Comparison of ENCODE assay signal across 1 cellular context in the genomic region with DNA sequence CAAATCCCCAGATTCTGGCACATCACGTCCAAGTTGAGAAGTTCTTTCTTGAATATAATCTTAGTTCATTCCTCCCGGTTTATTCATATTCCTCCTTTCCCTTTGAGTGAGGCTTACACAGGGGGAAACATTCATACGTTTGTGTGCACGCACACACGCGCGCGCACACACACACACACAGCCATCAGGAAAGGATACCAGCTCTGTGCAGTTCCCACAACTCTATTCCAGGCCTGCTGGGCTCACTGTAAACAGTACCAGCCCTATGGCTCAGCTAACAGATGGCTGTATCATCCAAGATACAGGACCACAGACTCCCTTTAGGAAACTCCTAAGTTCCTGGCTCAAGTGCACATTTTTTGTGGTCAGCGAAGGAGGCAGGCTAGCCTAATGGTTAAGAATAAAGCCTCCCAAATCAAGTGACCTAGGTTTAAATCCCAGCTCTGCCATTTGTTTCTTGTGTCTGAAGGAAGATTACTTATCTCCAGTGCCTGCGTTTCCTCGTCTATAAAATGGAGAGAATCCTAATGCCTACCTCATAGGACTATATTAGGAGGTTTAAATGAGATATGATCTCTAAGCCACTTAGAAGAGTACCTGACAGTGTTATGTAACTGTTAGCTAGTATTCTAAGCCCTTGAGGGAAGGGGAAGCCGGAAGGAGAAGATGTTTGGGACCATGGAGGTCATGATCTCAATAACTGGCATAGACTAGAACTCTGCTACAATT.
TF ChIP-seq lines count a peak whose summit lies in the region.

No MANE protein-coding gene starts in this region.

TF ChIP-seq in HepG2, 621 proteins besides CTCF, POLR2A, EP300 and RAD21:
- TF ChIP-seq, protein P1, sequence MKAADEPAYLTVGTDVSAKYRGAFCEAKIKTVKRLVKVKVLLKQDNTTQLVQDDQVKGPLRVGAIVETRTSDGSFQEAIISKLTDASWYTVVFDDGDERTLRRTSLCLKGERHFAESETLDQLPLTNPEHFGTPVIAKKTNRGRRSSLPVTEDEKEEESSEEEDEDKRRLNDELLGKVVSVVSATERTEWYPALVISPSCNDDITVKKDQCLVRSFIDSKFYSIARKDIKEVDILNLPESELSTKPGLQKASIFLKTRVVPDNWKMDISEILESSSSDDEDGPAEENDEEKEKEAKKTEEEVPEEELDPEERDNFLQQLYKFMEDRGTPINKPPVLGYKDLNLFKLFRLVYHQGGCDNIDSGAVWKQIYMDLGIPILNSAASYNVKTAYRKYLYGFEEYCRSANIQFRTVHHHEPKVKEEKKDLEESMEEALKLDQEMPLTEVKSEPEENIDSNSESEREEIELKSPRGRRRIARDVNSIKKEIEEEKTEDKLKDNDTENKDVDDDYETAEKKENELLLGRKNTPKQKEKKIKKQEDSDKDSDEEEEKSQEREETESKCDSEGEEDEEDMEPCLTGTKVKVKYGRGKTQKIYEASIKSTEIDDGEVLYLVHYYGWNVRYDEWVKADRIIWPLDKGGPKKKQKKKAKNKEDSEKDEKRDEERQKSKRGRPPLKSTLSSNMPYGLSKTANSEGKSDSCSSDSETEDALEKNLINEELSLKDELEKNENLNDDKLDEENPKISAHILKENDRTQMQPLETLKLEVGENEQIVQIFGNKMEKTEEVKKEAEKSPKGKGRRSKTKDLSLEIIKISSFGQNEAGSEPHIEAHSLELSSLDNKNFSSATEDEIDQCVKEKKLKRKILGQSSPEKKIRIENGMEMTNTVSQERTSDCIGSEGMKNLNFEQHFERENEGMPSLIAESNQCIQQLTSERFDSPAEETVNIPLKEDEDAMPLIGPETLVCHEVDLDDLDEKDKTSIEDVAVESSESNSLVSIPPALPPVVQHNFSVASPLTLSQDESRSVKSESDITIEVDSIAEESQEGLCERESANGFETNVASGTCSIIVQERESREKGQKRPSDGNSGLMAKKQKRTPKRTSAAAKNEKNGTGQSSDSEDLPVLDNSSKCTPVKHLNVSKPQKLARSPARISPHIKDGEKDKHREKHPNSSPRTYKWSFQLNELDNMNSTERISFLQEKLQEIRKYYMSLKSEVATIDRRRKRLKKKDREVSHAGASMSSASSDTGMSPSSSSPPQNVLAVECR (CRISPR knock-in tag; IDR thresholded peaks at IDR 0.05; ENCODE audit: borderline replicate concordance): 0 out of 2 replicates have a peak, but pooled peaks have one; percentile 19
- no peak for TF ChIP-seq FOXP1 (IDR thresholded peaks at IDR 0.05)
- TF ChIP-seq FOXP1 (CRISPR knock-in tag; IDR thresholded peaks at IDR 0.05): no peak
